Comparison of ENCODE assay signal across 1 cellular context in genomic region chr14:68756071-68756481, GRCh38.
A peak's percentile ranks its signal among the peaks of the same experiment; 100 is the strongest.
TF ChIP-seq lines count a peak whose summit lies in the region.

No MANE protein-coding gene starts in this region.

TF ChIP-seq in HepG2, 621 proteins besides CTCF, POLR2A, EP300 and RAD21 (continued from another document):
- TF ChIP-seq ZNF142 (CRISPR knock-in tag; IDR thresholded peaks at IDR 0.05) (no peak), SAP130 (CRISPR knock-in tag; IDR thresholded peaks at IDR 0.05; ENCODE audit: low read depth) (0 out of 2 replicates have a peak, but pooled peaks have one; percentile 11)
TF ChIP-seq in HepG2: peak in this region for 3.
